In genomic region chr1:113759341-113760101, GRCh38 we compare ENCODE assay signal across 1 cellular context.
TF ChIP-seq lines count a peak whose summit lies in the region.

Gene PHTF1 (minus strand): TSS chr1:113759486. CDS start chr1:113758703, 783 bp downstream.

TF ChIP-seq in K562, 482 proteins besides CTCF, POLR2A, EP300 and RAD21 (continued from another document and continues in another):
- TF ChIP-seq ZBTB40 (IDR thresholded peaks at IDR 0.05) (peak; percentile 62; the same call in 1 of the 2 replicates), ZBTB40 (CRISPR knock-in tag; IDR thresholded peaks at IDR 0.05) (no peak), GATAD2B (IDR thresholded peaks at IDR 0.05; ENCODE audit: borderline replicate concordance) (0 out of 2 replicates have a peak, but pooled peaks have one; percentile 10), KDM5B (IDR thresholded peaks at IDR 0.05; ENCODE audit: insufficient replicate concordance, low read depth, low read length) (peak; percentile 97), SMARCA5 (IDR thresholded peaks at IDR 0.05) (no peak), BCLAF1 (IDR thresholded peaks at IDR 0.05; ENCODE audit: borderline replicate concordance in 1 of 2, control insufficient read depth in 1 of 2, low read depth in 2 of 2, low read length in 1 of 2) (no peak), ADNP (tag; IDR thresholded peaks at IDR 0.05) (no peak), CBFA2T2 (conservative IDR thresholded peaks at IDR 0.05) (no peak), ZNF586 (CRISPR knock-in tag; conservative IDR thresholded peaks at IDR 0.05) (no peak), NFYB (IDR thresholded peaks at IDR 0.05; ENCODE audit: extremely low read depth, insufficient read length) (no peak), CBFB (CRISPR knock-in tag; IDR thresholded peaks at IDR 0.05) (0 out of 2 replicates have a peak, but pooled peaks have one; percentile 65), PHF21A (IDR thresholded peaks at IDR 0.05; ENCODE audit: borderline replicate concordance, low read depth) (0 out of 2 replicates have a peak, but pooled peaks have one; percentile 1), SIN3B (IDR thresholded peaks at IDR 0.05; ENCODE audit: low read depth) (no peak), ZNF282 (CRISPR knock-in tag; IDR thresholded peaks at IDR 0.05) (no peak), ZNF175 (CRISPR knock-in tag; IDR thresholded peaks at IDR 0.05; ENCODE audit: low read depth) (peak; percentile 45; the same call in 1 of the 2 replicates), SNIP1 (IDR thresholded peaks at IDR 0.05; ENCODE audit: low read depth) (no peak), TAL1 (IDR thresholded peaks at IDR 0.05) (no peak), ZNF124 (CRISPR knock-in tag; IDR thresholded peaks at IDR 0.05) (no peak), EGR1 (conservative IDR thresholded peaks at IDR 0.05) (no peak; the same call in 1 of the 2 replicates), SREBF1 (IDR thresholded peaks at IDR 0.05; ENCODE audit: borderline replicate concordance, low read depth, low read length) (no peak), GABPB1 (CRISPR knock-in tag; IDR thresholded peaks at IDR 0.05) (peak; percentile 85), ZBTB9 (CRISPR knock-in tag; IDR thresholded peaks at IDR 0.05) (peak; percentile 85), YY1 (IDR thresholded peaks at IDR 0.05; ENCODE audit: borderline replicate concordance in 1 of 3, control insufficient read depth in 1 of 3, extremely low read depth in 1 of 3, insufficient read depth in 3 of 3, insufficient read length in 1 of 3, insufficient replicate concordance in 2 of 3, low read depth in 1 of 3, low read length in 2 of 3) (peak in 1 of 3 experiments; percentile 43), ZNF77 (CRISPR knock-in tag; IDR thresholded peaks at IDR 0.05) (no peak), NCOA4 (IDR thresholded peaks at IDR 0.05; ENCODE audit: partially characterized antibody) (no peak), ZNF12 (CRISPR knock-in tag; IDR thresholded peaks at IDR 0.05) (peak; percentile 71), SNAPC5 (CRISPR knock-in tag; IDR thresholded peaks at IDR 0.05) (no peak), ZNF253 (CRISPR knock-in tag; conservative IDR thresholded peaks at IDR 0.05) (no peak)
- TF ChIP-seq, protein P1, sequence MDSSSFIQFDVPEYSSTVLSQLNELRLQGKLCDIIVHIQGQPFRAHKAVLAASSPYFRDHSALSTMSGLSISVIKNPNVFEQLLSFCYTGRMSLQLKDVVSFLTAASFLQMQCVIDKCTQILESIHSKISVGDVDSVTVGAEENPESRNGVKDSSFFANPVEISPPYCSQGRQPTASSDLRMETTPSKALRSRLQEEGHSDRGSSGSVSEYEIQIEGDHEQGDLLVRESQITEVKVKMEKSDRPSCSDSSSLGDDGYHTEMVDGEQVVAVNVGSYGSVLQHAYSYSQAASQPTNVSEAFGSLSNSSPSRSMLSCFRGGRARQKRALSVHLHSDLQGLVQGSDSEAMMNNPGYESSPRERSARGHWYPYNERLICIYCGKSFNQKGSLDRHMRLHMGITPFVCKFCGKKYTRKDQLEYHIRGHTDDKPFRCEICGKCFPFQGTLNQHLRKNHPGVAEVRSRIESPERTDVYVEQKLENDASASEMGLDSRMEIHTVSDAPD (CRISPR knock-in tag; IDR thresholded peaks at IDR 0.05) = no peak
- TF ChIP-seq, protein P2, sequence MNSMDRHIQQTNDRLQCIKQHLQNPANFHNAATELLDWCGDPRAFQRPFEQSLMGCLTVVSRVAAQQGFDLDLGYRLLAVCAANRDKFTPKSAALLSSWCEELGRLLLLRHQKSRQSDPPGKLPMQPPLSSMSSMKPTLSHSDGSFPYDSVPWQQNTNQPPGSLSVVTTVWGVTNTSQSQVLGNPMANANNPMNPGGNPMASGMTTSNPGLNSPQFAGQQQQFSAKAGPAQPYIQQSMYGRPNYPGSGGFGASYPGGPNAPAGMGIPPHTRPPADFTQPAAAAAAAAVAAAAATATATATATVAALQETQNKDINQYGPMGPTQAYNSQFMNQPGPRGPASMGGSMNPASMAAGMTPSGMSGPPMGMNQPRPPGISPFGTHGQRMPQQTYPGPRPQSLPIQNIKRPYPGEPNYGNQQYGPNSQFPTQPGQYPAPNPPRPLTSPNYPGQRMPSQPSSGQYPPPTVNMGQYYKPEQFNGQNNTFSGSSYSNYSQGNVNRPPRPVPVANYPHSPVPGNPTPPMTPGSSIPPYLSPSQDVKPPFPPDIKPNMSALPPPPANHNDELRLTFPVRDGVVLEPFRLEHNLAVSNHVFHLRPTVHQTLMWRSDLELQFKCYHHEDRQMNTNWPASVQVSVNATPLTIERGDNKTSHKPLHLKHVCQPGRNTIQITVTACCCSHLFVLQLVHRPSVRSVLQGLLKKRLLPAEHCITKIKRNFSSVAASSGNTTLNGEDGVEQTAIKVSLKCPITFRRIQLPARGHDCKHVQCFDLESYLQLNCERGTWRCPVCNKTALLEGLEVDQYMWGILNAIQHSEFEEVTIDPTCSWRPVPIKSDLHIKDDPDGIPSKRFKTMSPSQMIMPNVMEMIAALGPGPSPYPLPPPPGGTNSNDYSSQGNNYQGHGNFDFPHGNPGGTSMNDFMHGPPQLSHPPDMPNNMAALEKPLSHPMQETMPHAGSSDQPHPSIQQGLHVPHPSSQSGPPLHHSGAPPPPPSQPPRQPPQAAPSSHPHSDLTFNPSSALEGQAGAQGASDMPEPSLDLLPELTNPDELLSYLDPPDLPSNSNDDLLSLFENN (IDR thresholded peaks at IDR 0.05; ENCODE audit: low read depth in 2 of 2, low read length in 2 of 2) = peak in 1 of 2 experiments; percentile 60; a peak in 1 of 4 replicates
- TF ChIP-seq, protein P3, sequence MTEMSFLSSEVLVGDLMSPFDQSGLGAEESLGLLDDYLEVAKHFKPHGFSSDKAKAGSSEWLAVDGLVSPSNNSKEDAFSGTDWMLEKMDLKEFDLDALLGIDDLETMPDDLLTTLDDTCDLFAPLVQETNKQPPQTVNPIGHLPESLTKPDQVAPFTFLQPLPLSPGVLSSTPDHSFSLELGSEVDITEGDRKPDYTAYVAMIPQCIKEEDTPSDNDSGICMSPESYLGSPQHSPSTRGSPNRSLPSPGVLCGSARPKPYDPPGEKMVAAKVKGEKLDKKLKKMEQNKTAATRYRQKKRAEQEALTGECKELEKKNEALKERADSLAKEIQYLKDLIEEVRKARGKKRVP (CRISPR knock-in tag; IDR thresholded peaks at IDR 0.05) = 0 out of 2 replicates have a peak, but pooled peaks have one; percentile 10
- TF ChIP-seq, protein P4, sequence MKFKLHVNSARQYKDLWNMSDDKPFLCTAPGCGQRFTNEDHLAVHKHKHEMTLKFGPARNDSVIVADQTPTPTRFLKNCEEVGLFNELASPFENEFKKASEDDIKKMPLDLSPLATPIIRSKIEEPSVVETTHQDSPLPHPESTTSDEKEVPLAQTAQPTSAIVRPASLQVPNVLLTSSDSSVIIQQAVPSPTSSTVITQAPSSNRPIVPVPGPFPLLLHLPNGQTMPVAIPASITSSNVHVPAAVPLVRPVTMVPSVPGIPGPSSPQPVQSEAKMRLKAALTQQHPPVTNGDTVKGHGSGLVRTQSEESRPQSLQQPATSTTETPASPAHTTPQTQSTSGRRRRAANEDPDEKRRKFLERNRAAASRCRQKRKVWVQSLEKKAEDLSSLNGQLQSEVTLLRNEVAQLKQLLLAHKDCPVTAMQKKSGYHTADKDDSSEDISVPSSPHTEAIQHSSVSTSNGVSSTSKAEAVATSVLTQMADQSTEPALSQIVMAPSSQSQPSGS (CRISPR knock-in tag; IDR thresholded peaks at IDR 0.05) = no peak
- TF ChIP-seq, protein P5, sequence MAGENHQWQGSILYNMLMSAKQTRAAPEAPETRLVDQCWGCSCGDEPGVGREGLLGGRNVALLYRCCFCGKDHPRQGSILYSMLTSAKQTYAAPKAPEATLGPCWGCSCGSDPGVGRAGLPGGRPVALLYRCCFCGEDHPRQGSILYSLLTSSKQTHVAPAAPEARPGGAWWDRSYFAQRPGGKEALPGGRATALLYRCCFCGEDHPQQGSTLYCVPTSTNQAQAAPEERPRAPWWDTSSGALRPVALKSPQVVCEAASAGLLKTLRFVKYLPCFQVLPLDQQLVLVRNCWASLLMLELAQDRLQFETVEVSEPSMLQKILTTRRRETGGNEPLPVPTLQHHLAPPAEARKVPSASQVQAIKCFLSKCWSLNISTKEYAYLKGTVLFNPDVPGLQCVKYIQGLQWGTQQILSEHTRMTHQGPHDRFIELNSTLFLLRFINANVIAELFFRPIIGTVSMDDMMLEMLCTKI (IDR thresholded peaks at IDR 0.05; ENCODE audit: partially characterized antibody) = no peak
- TF ChIP-seq, protein P6, sequence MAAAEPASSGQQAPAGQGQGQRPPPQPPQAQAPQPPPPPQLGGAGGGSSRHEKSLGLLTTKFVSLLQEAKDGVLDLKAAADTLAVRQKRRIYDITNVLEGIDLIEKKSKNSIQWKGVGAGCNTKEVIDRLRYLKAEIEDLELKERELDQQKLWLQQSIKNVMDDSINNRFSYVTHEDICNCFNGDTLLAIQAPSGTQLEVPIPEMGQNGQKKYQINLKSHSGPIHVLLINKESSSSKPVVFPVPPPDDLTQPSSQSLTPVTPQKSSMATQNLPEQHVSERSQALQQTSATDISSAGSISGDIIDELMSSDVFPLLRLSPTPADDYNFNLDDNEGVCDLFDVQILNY (CRISPR knock-in tag; IDR thresholded peaks at IDR 0.05) = 0 out of 2 replicates have a peak, but pooled peaks have one; percentile 19
